In genomic region chr15:60138397-60138968, GRCh38 we compare ENCODE assay signal across 1 cellular context.
TF ChIP-seq lines count a peak whose summit lies in the region.

No MANE protein-coding gene starts in this region.

TF ChIP-seq in H1, 55 proteins besides CTCF, POLR2A, EP300 and RAD21 (continued from another document):
- no peak for TF ChIP-seq KDM5A (IDR thresholded peaks at IDR 0.05; ENCODE audit: low read length)
- no peak for TF ChIP-seq RXRA (IDR thresholded peaks at IDR 0.05; ENCODE audit: insufficient read depth, low read depth, low read length)
